33 cellular contexts compared by ENCODE assay signal in the genomic region with DNA sequence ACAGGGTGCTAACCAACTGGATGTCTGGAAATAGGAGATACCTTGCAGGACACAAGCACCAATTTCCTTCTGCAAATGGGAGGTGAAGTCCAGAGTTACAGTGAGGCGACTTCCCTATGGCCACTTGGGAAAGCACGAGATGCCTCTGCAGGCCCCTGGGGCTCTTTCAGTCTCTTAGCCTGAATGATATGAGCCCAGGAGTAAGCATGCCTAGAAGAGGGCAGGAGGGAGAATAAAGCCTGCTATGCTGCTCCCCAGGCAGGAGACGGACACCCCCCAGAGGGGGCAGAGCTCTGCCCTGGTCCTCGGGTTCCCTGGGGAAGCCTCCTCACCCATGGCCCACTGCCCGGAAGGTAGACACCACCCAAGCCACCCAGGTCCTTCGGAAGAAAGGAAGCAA.
"Had no signal": no experiment of that assay in that cellular context is flagged by ENCODE, and none has a peak within 500 bp of the region (broad histone marks: within the 10 kb centered on the region; RNA-seq: fewer than 3 reads in every experiment).

No MANE protein-coding gene starts in this region.

- H3K27ac Mint-ChIP-seq: activated CD4-positive, alpha-beta T cell treated with anti-CD3 and anti-CD28 coated beads for 36 hours; activated CD4-positive, alpha-beta T cell treated with anti-CD3 and anti-CD28 coated beads, Interleukin-2, amount 10 ng/mL, durations not matched to agents 7 days and 5 days; activated CD8-positive, alpha-beta T cell treated with anti-CD3 and anti-CD28 coated beads, Interleukin-2, amount 10 ng/mL, durations not matched to agents 7 days and 5 days; activated naive CD4-positive, alpha-beta T cell treated with anti-CD3 and anti-CD28 coated beads, Interleukin-2, amount 50 U/mL, for 24 hours; activated naive CD8-positive, alpha-beta T cell treated with anti-CD3 and anti-CD28 coated beads, Interleukin-2, amount 10 ng/mL, durations not matched to agents 7 days and 5 days; activated T-cell treated with anti-CD3 and anti-CD28 coated beads, Interleukin-2, amount 50 U/mL, for 24 hours; activated T-helper 2 cell treated with anti-CD3 and anti-CD28 coated beads, Interferon-gamma antibody, Interleukin-2, Interleukin-4, amounts not matched to agents 10 μg/mL and 5 μg/mL and 100 μg/mL, durations not matched to agents 14 hours and 24 hours and 36 hours; T-helper 1 cell treated with Interleukin-12 subunit alpha and Interleukin-12 subunit beta and Interleukin-4 antibody, amounts not matched to agents 30 μg/mL and 1 μg/mL, for 36 hours; WTC11 had no signal

- H3K9me3 Mint-ChIP-seq: activated CD4-positive, alpha-beta T cell treated with anti-CD3 and anti-CD28 coated beads, Interleukin-2, amount 10 ng/mL, durations not matched to agents 7 days and 5 days; activated naive CD4-positive, alpha-beta T cell treated with anti-CD3 and anti-CD28 coated beads, Interleukin-2, amount 50 U/mL, for 24 hours; activated T-cell treated with anti-CD3 and anti-CD28 coated beads, Interleukin-2, amount 50 U/mL, for 24 hours; activated T-helper 2 cell treated with anti-CD3 and anti-CD28 coated beads, Interferon-gamma antibody, Interleukin-2, Interleukin-4, amounts not matched to agents 10 μg/mL and 5 μg/mL and 100 μg/mL, durations not matched to agents 14 hours and 24 hours and 36 hours had no signal

- DNase-seq: activated CD4-positive, alpha-beta T cell treated with anti-CD3 and anti-CD28 coated beads for 36 hours; activated CD4-positive, alpha-beta T cell treated with anti-CD3 and anti-CD28 coated beads, Interleukin-2, amount 10 ng/mL, durations not matched to agents 7 days and 5 days; activated CD4-positive, alpha-beta T cell treated with anti-CD3 and anti-CD28 coated beads, Interleukin-2, amount 50 U/mL, for 48 hours; activated CD8-positive, alpha-beta T cell treated with anti-CD3 and anti-CD28 coated beads, Interleukin-2, amount 10 ng/mL, durations not matched to agents 7 days and 5 days; activated gamma-delta T cell; activated naive CD4-positive, alpha-beta T cell treated with Interleukin-2 at 50 U/mL for 16 hours; activated naive CD8-positive, alpha-beta T cell treated with anti-CD3 and anti-CD28 coated beads, Interleukin-2, amount 10 ng/mL, durations not matched to agents 7 days and 5 days; activated T-cell treated with anti-CD3 and anti-CD28 coated beads, Interleukin-2, amount 50 U/mL, for 24 hours; amygdala; body of pancreas; caudate nucleus; cerebellar nuclear complex; NCI-H1092 treated with DMSO at 0.1 percent for 48 hours; NCI-H1417; NCI-H146; NCI-H187; NCI-H2029 treated with DMSO at 0.1 percent for 48 hours; NCI-H2107; NCI-H2171; NCI-H510A; NCI-H526; NCI-H748 treated with DMSO at 0.1 percent for 48 hours; NK-92 treated with Interleukin-12 subunit alpha and Interleukin-12 subunit beta, amount 100 ng/mL, for 24 hours; Peyer's patch; RPMI8226; SIG-M5 had no signal

- ATAC-seq: activated CD4-positive, alpha-beta T cell treated with anti-CD3 and anti-CD28 coated beads for 36 hours; activated CD4-positive, CD25-positive, alpha-beta regulatory T cell treated with anti-CD3 and anti-CD28 coated beads, Interleukin-2, amount 50 U/mL, for 24 hours; activated CD8-positive, alpha-beta T cell treated with anti-CD3 and anti-CD28 coated beads, Interleukin-2, amount 10 ng/mL, durations not matched to agents 7 days and 5 days; body of pancreas; WTC11 had no signal

- H3K4me3 ChIP-seq: body of pancreas, breast epithelium, Peyer's patch had no signal

- H3K36me3 ChIP-seq: breast epithelium, Peyer's patch had no signal

- H3K36me3 Mint-ChIP-seq: activated naive CD8-positive, alpha-beta T cell treated with anti-CD3 and anti-CD28 coated beads, Interleukin-2, amount 10 ng/mL, durations not matched to agents 7 days and 5 days; WTC11 had no signal

- H3K9ac ChIP-seq: KMS-11 had no signal

- H3K27ac ChIP-seq: body of pancreas, breast epithelium, KMS-11, Peyer's patch had no signal

- H3K27me3 ChIP-seq: body of pancreas, breast epithelium, Peyer's patch had no signal

- H3K9me3 ChIP-seq: body of pancreas had no signal

- H3K4me1 ChIP-seq: body of pancreas, breast epithelium, Peyer's patch had no signal

- H3K4me2 ChIP-seq: KMS-11 had no signal

- H3K4me3 Mint-ChIP-seq: activated CD4-positive, alpha-beta T cell treated with anti-CD3 and anti-CD28 coated beads for 36 hours; activated CD4-positive, alpha-beta T cell treated with anti-CD3 and anti-CD28 coated beads, Interleukin-2, amount 10 ng/mL, durations not matched to agents 7 days and 5 days; activated CD8-positive, alpha-beta T cell treated with anti-CD3 and anti-CD28 coated beads, Interleukin-2, amount 10 ng/mL, durations not matched to agents 7 days and 5 days; activated naive CD4-positive, alpha-beta T cell treated with anti-CD3 and anti-CD28 coated beads, Interleukin-2, amount 50 U/mL, for 24 hours; activated naive CD8-positive, alpha-beta T cell treated with anti-CD3 and anti-CD28 coated beads, Interleukin-2, amount 10 ng/mL, durations not matched to agents 7 days and 5 days; activated T-cell treated with anti-CD3 and anti-CD28 coated beads, Interleukin-2, amount 50 U/mL, for 24 hours; T-helper 1 cell treated with Interleukin-12 subunit alpha and Interleukin-12 subunit beta and Interleukin-4 antibody, amounts not matched to agents 30 μg/mL and 1 μg/mL, for 36 hours; WTC11 had no signal

- H3K4me1 Mint-ChIP-seq: activated CD4-positive, alpha-beta T cell treated with anti-CD3 and anti-CD28 coated beads for 36 hours; activated CD4-positive, alpha-beta T cell treated with anti-CD3 and anti-CD28 coated beads, Interleukin-2, amount 10 ng/mL, durations not matched to agents 7 days and 5 days; activated naive CD4-positive, alpha-beta T cell treated with anti-CD3 and anti-CD28 coated beads, Interleukin-2, amount 50 U/mL, for 24 hours; activated naive CD8-positive, alpha-beta T cell treated with anti-CD3 and anti-CD28 coated beads, Interleukin-2, amount 10 ng/mL, durations not matched to agents 7 days and 5 days had no signal
